10 cellular contexts compared by ENCODE assay signal in the genomic region with DNA sequence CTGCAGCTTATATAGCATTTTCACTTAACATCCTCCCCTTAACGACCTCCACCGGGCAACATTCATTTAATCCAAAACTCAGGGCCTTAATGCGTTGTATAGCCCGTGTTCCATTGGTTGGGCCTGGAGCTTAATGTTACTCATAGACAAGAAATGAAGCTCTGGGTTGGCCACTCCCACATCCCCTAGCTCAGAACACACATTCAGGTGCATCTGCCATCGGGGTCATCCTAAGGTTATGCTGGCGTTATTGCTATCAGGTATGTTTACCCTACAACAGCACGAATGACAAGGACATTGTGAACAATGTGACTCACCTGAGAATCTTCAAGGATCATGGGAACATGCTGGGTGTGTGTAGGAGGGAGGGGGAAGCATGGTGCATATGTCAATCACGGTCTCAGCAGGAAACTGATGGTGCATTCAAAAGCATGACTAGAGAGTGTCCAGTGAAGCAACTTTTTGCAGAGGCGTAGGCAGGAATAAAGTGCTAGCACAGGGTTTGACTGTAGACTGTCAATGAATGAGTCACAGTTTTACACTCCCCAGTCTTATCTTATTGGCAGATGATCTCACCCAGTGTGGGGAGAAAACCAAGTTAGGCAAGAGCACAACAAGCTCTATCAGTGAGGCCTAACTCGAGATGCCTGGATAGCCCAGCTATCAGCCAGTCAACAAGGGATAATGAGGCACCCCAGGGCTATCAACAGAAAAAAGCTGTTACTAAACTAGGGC.
DNase-seq lines count a peak whose midpoint lies in the region; ATAC-seq and TF ChIP-seq lines count a peak whose summit lies in the region.
"Had no signal": no experiment of that assay in that cellular context is flagged by ENCODE, and none has a peak within 500 bp of the region (broad histone marks: within the 10 kb centered on the region; RNA-seq: fewer than 3 reads in every experiment).

No MANE protein-coding gene starts in this region.

- no peaks in the 10 kb centered on the region for H3K36me3 ChIP-seq in lower lobe of right lung
- no peaks in the 10 kb centered on the region for H3K36me3 ChIP-seq in CD4-positive, alpha-beta memory T cell (ENCODE audit: insufficient read depth, low read length)

- H3K27ac Mint-ChIP-seq in brain: peak overlapping the region in 3 of 5 experiments; percentile 26 to 87 (median 78)
- no peak overlapping the region for H3K27ac Mint-ChIP-seq in CD4-positive, alpha-beta memory T cell
- no peak overlapping the region for H3K27ac Mint-ChIP-seq in activated T-cell treated with anti-CD3 and anti-CD28 coated beads, Interleukin-2, amount 50 U/mL, for 24 hours
- H3K27ac Mint-ChIP-seq: T-helper 2 cell treated with Interferon-gamma antibody and Interleukin-4, amounts not matched to agents 5 μg/mL and 100 μg/mL, for 36 hours had no signal

- H3K27me3 Mint-ChIP-seq in brain: no peaks in the 10 kb centered on the region
- peaks cover 0 to 5% of the 10 kb centered on the region in 2 donors for H3K27me3 Mint-ChIP-seq in CD4-positive, alpha-beta memory T cell
- H3K27me3 Mint-ChIP-seq in activated T-cell treated with anti-CD3 and anti-CD28 coated beads, Interleukin-2, amount 50 U/mL, for 24 hours: no peaks in the 10 kb centered on the region

- H3K9me3 Mint-ChIP-seq in brain: no peaks in the 10 kb centered on the region
- H3K9me3 Mint-ChIP-seq in CD4-positive, alpha-beta memory T cell: peaks cover 0 to 4% (median 0%) of the 10 kb centered on the region in 8 donors
- no peaks in the 10 kb centered on the region for H3K9me3 Mint-ChIP-seq in activated T-cell treated with anti-CD3 and anti-CD28 coated beads, Interleukin-2, amount 50 U/mL, for 24 hours
- H3K9me3 Mint-ChIP-seq: T-helper 2 cell treated with Interferon-gamma antibody and Interleukin-4, amounts not matched to agents 5 μg/mL and 100 μg/mL, for 36 hours had no signal

- no peak overlapping the region for H3K4me3 ChIP-seq in lower lobe of right lung
- H3K4me3 ChIP-seq in CD4-positive, alpha-beta memory T cell (ENCODE audit: low read length in 2 of 2): no peak overlapping the region

- POLR2A ChIA-PET in CD4-positive, alpha-beta memory T cell (lab: Charles Lee; ENCODE audit: partially characterized antibody): no interaction called here

- H3K4me3 Mint-ChIP-seq in brain: no peak overlapping the region
- no peak overlapping the region for H3K4me3 Mint-ChIP-seq in CD4-positive, alpha-beta memory T cell
- H3K4me3 Mint-ChIP-seq in activated T-cell treated with anti-CD3 and anti-CD28 coated beads, Interleukin-2, amount 50 U/mL, for 24 hours: no peak overlapping the region
- H3K4me3 Mint-ChIP-seq: T-helper 2 cell treated with Interferon-gamma antibody and Interleukin-4, amounts not matched to agents 5 μg/mL and 100 μg/mL, for 36 hours had no signal

- H3K4me1 Mint-ChIP-seq in brain: peaks cover 58% of the 10 kb centered on the region
- no peaks in the 10 kb centered on the region for H3K4me1 Mint-ChIP-seq in CD4-positive, alpha-beta memory T cell
- no peaks in the 10 kb centered on the region for H3K4me1 Mint-ChIP-seq in activated T-cell treated with anti-CD3 and anti-CD28 coated beads, Interleukin-2, amount 50 U/mL, for 24 hours (ENCODE audit: low read depth)

- H3K9me3 ChIP-seq in lower lobe of right lung: no peaks in the 10 kb centered on the region
- no peaks in the 10 kb centered on the region for H3K9me3 ChIP-seq in CD4-positive, alpha-beta memory T cell (ENCODE audit: control insufficient read depth in 1 of 2, low read length in 2 of 2)

- H3K36me3 Mint-ChIP-seq in brain: no peaks in the 10 kb centered on the region
- no peaks in the 10 kb centered on the region for H3K36me3 Mint-ChIP-seq in CD4-positive, alpha-beta memory T cell
- H3K36me3 Mint-ChIP-seq in activated T-cell treated with anti-CD3 and anti-CD28 coated beads, Interleukin-2, amount 50 U/mL, for 24 hours (ENCODE audit: low read depth): no peaks in the 10 kb centered on the region

- CTCF ChIA-PET in CD4-positive, alpha-beta memory T cell (lab: Charles Lee; ENCODE audit: partially characterized antibody): no interaction called here

- no peaks in the 10 kb centered on the region for H3K27me3 ChIP-seq in lower lobe of right lung (ENCODE audit: low read depth)
- no peaks in the 10 kb centered on the region for H3K27me3 ChIP-seq in CD4-positive, alpha-beta memory T cell (ENCODE audit: insufficient read depth, low read length)

- intact Hi-C loops in lower lobe of right lung (cut with DNase I): no loop called here
- intact Hi-C loops in CD4-positive, alpha-beta memory T cell (cut with micrococcal nuclease): no loop called here

- TF ChIP-seq CTCF in brain (conservative IDR thresholded peaks at IDR 0.05) (no peak), lower lobe of right lung (IDR thresholded peaks at IDR 0.05) (no peak)

- no peaks in the 10 kb centered on the region for H3K4me1 ChIP-seq in lower lobe of right lung
- H3K4me1 ChIP-seq in CD4-positive, alpha-beta memory T cell (ENCODE audit: insufficient read depth, low read length): no peaks in the 10 kb centered on the region

- peak; percentile 20 for DNase-seq in Ammon's horn (ENCODE audit: low spot score)
- no peak for DNase-seq in lower lobe of right lung
- DNase-seq in CD4-positive, alpha-beta memory T cell: no peak
- DNase-seq in activated T-cell treated with anti-CD3 and anti-CD28 coated beads, Interleukin-2, amount 50 U/mL, for 24 hours: no peak
- no peak for DNase-seq in pons (ENCODE audit: low spot score)

- H3K27ac ChIP-seq in lower lobe of right lung: no peak overlapping the region
- no peak overlapping the region for H3K27ac ChIP-seq in CD4-positive, alpha-beta memory T cell (ENCODE audit: low read depth, low read length)
- H3K27ac ChIP-seq: KMS-11 had no signal

- ATAC-seq in HG03432 (IDR thresholded peaks at IDR 0.05; ENCODE audit: unreplicated experiment) (peak; percentile 59), lower lobe of right lung (peak; percentile 58 to 69), HG03457 (IDR thresholded peaks at IDR 0.05; ENCODE audit: unreplicated experiment) (no peak)

Comparison
In these comparisons a context has a peak if more than half of its experiments do, and no peak if none do; other contexts are left out.
1. H3K27ac Mint-ChIP-seq: peak in brain (3 of 5); none in CD4-positive, alpha-beta memory T cell (0 of 7) and activated T-cell treated with anti-CD3 and anti-CD28 coated beads, Interleukin-2, amount 50 U/mL, for 24 hours (single experiment).